Comparison of ENCODE assay signal across 20 cellular contexts in genomic region chr9:28342815-28343338, GRCh38.
DNase-seq lines count a peak whose midpoint lies in the region; ATAC-seq, FAIRE-seq and TF ChIP-seq lines count a peak whose summit lies in the region.
"Had no signal": no experiment of that assay in that cellular context is flagged by ENCODE, and none has a peak within 500 bp of the region (broad histone marks: within the 10 kb centered on the region; RNA-seq: fewer than 3 reads in every experiment).

No MANE protein-coding gene starts in this region.

- no peak for TF ChIP-seq CTCF in D721Med (IDR thresholded peaks at IDR 0.05; ENCODE audit: insufficient read depth, missing control alignments)
- TF ChIP-seq CTCF in PC-9 (conservative IDR thresholded peaks at IDR 0.05) = no peak

- H3K4me2 ChIP-seq in trophoblast cell (ENCODE audit: low read length) = no peak overlapping the region
- no peak overlapping the region for H3K4me2 ChIP-seq in PC-9

- no peak overlapping the region for H3K23ac ChIP-seq in trophoblast cell (ENCODE audit: low read length)

- H3K9me3 ChIP-seq in trophoblast cell (ENCODE audit: insufficient read depth, low read depth, low read length) (no peaks in the 10 kb centered on the region), PC-9 (ENCODE audit: insufficient read depth, low read depth) (no peaks in the 10 kb centered on the region)
- H3K9me3 ChIP-seq: BE2C had no signal

- no peak overlapping the region for H4K8ac ChIP-seq in trophoblast cell (ENCODE audit: low read depth, low read length)

- H2BK12ac ChIP-seq in trophoblast cell (ENCODE audit: low read length) = no peak overlapping the region

- no CpG with 5 or more reads among the region's 2 CpGs for WGBS in trophoblast cell (ENCODE audit: extremely low coverage, insufficient coverage, insufficient read length)

- H3K4me1 ChIP-seq in trophoblast cell (ENCODE audit: control insufficient read depth in 1 of 2, insufficient read depth in 2 of 2, low read length in 2 of 2) (no peaks in the 10 kb centered on the region), PC-9 (replicated peaks; ENCODE audit: insufficient read depth) (no peaks in the 10 kb centered on the region)
- H3K4me1 ChIP-seq: BE2C had no signal

- no TSS peak for BruUV-seq in PC-9 (replicated peaks; lab: Mats Ljungman, UMichigan)

- no peak overlapping the region for H3K4ac ChIP-seq in trophoblast cell (ENCODE audit: low read depth, low read length)

- ATAC-seq in HG03045 (IDR thresholded peaks at IDR 0.05; ENCODE audit: unreplicated experiment) = no peak
- ATAC-seq: HCT116 had no signal

- no peak overlapping the region for H3K14ac ChIP-seq in trophoblast cell (ENCODE audit: low read length)

- no peak overlapping the region for H2AK5ac ChIP-seq in trophoblast cell (ENCODE audit: low read length)

- H3K4me3 ChIP-seq in trophoblast cell (ENCODE audit: low read depth, low read length) (no peak overlapping the region), PC-9 (no peak overlapping the region)

- intact Hi-C loops in PC-9 (cut with micrococcal nuclease; ENCODE audit: unreplicated experiment) = no loop called here

- no peaks in the 10 kb centered on the region for H3K9me2 ChIP-seq in PC-9 (ENCODE audit: insufficient read depth)

- H4K20me1 ChIP-seq in PC-9 (ENCODE audit: insufficient read depth) = no peaks in the 10 kb centered on the region

- H3K27ac ChIP-seq in trophoblast cell (ENCODE audit: low read depth, low read length) (no peak overlapping the region), PC-9 (no peak overlapping the region)

- H3K36me3 ChIP-seq in trophoblast cell (ENCODE audit: control insufficient read depth in 1 of 2, insufficient read depth in 2 of 2, low read length in 2 of 2) (no peaks in the 10 kb centered on the region), PC-9 (ENCODE audit: low read depth) (no peaks in the 10 kb centered on the region)
- H3K36me3 ChIP-seq: BE2C had no signal

- H4K12ac ChIP-seq in trophoblast cell (ENCODE audit: low read depth, low read length) = no peak overlapping the region

- H4K91ac ChIP-seq in trophoblast cell (ENCODE audit: low read depth, low read length) = no peak overlapping the region

- FAIRE-seq in D721Med (lab: Jason Lieb, UNC) = peak; percentile 69
- FAIRE-seq: A204.1, HTR-8/SVneo had no signal

- H2AFZ ChIP-seq in trophoblast cell (ENCODE audit: insufficient read depth, low read length, poor library complexity) = no peak overlapping the region
- no peak overlapping the region for H2AFZ ChIP-seq in PC-9

- no peaks in the 10 kb centered on the region for H3F3A ChIP-seq in PC-9 (ENCODE audit: insufficient read depth, low read depth)

- no peak overlapping the region for H3K18ac ChIP-seq in trophoblast cell (ENCODE audit: low read length)

- POLR2A ChIA-PET in PC-9 (lab: Charles Lee; ENCODE audit: unreplicated experiment) = no interaction called here

- no peaks in the 10 kb centered on the region for H3K79me1 ChIP-seq in trophoblast cell (ENCODE audit: low read length)

- no peaks in the 10 kb centered on the region for H3K27me3 ChIP-seq in trophoblast cell (ENCODE audit: insufficient read depth, low read length)
- no peaks in the 10 kb centered on the region for H3K27me3 ChIP-seq in PC-9 (ENCODE audit: insufficient read depth, low read depth)
- H3K27me3 ChIP-seq: BE2C had no signal

- no peak overlapping the region for H2BK5ac ChIP-seq in trophoblast cell (ENCODE audit: low read depth, low read length, poor library complexity)

- H2BK120ac ChIP-seq in trophoblast cell (ENCODE audit: insufficient read depth, low read length, poor library complexity) = no peak overlapping the region

- CTCF ChIA-PET in PC-9 (lab: Charles Lee) = no interaction called here

- no peak overlapping the region for H3K9ac ChIP-seq in trophoblast cell (ENCODE audit: low read length)

- DNase-seq in D721Med (ENCODE audit: insufficient read length, low spot score) = no peak
- DNase-seq in NCI-H146 (lab: John Stamatoyannopoulos, UW) = peak; percentile 89
- peak; percentile 50 for DNase-seq in NCI-H524 treated with DMSO at 0.1 percent for 48 hours (lab: John Stamatoyannopoulos, UW)
- peak; percentile 1 to 82 for DNase-seq in trophoblast cell
- no peak for DNase-seq in PC-9
- DNase-seq: ACHN; BE2C; C1 segment of cervical spinal cord; CD4-positive, CD25-positive, alpha-beta regulatory T cell; CD8-positive, alpha-beta memory T cell; COR-L47; GDM1; GOT3; H7; HFFc6; IMR-90 had no signal

- no peaks in the 10 kb centered on the region for H3K79me2 ChIP-seq in trophoblast cell (ENCODE audit: control insufficient read depth, insufficient read depth, low read length, poor library complexity)
- H3K79me2 ChIP-seq in PC-9 (ENCODE audit: low read depth) = no peaks in the 10 kb centered on the region

Comparison
In these comparisons a context has a peak if more than half of its experiments do, and no peak if none do; other contexts are left out.
1. DNase-seq: peak in NCI-H146 (single experiment), NCI-H524 treated with DMSO at 0.1 percent for 48 hours (single experiment) and trophoblast cell (2 of 2); none in D721Med (single experiment) and PC-9 (0 of 2).